Comparison of ENCODE assay signal across 1 cellular context in genomic region chr3:185900228-185900627, GRCh38.
TF ChIP-seq lines count a peak whose summit lies in the region.

No MANE protein-coding gene starts in this region.

TF ChIP-seq in GM23338, 12 proteins besides CTCF, POLR2A, EP300 and RAD21 (continued from another document):
- TF ChIP-seq ZNF462 (CRISPR knock-in tag; IDR thresholded peaks at IDR 0.05) (no peak), EZH2 (IDR thresholded peaks at IDR 0.05; ENCODE audit: low read depth, unreplicated experiment) (no peak), JUNB (IDR thresholded peaks at IDR 0.05; ENCODE audit: unreplicated experiment) (no peak), EZH2phosphoT487 (IDR thresholded peaks at IDR 0.05; ENCODE audit: unreplicated experiment) (no peak), CREB1 (CRISPR knock-in tag; IDR thresholded peaks at IDR 0.05; ENCODE audit: low read depth) (no peak), REST (IDR thresholded peaks at IDR 0.05; ENCODE audit: unreplicated experiment) (no peak), ZNF114 (CRISPR knock-in tag; IDR thresholded peaks at IDR 0.05) (no peak), STAT1 (IDR thresholded peaks at IDR 0.05; ENCODE audit: unreplicated experiment) (no peak), POLR2AphosphoS5 (IDR thresholded peaks at IDR 0.05; ENCODE audit: low read depth) (no peak)
